Comparison of ENCODE assay signal across 14 cellular contexts in the genomic region with DNA sequence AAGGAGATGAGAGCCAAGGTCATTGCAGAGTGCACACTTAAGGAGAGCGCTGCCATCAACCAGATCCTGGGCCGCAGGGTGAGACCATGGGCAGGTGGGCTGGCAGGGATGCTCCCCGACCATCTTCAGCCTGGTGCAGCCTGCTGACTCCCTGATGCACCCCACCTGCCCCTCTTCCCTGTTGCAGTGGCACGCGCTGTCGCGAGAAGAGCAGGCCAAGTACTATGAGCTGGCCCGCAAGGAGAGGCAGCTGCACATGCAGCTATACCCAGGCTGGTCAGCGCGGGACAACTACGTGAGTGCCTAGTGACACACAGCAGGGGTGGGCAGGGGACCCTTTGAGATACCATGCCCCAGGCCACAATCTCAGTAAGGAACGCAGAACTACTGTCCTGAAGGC. TPM values are rescaled to one million over a fixed set of nuclear protein-coding genes. Genes with fewer than 3 reads are reported as not detected.
DNase-seq lines count a peak whose midpoint lies in the region; ATAC-seq and TF ChIP-seq lines count a peak whose summit lies in the region.
"Had no signal": no experiment of that assay in that cellular context is flagged by ENCODE, and none has a peak within 500 bp of the region (broad histone marks: within the 10 kb centered on the region; RNA-seq: fewer than 3 reads in every experiment).

No MANE protein-coding gene starts in this region.

- no peak for ATAC-seq in RWPE2 (ENCODE audit: low read depth)
- no peak for ATAC-seq in stimulated activated effector memory CD8-positive, alpha-beta T cell treated with anti-CD3 and anti-CD28 coated beads, Interleukin-12 subunit alpha, Interleukin-12 subunit beta, amount 100 ng/mL, for 72 hours
- no peak for ATAC-seq in HG02642 (IDR thresholded peaks at IDR 0.05; ENCODE audit: poor library complexity, unreplicated experiment)
- ATAC-seq: HCT116 had no signal

- no peak overlapping the region for H3K4me3 ChIP-seq in RWPE2 (ENCODE audit: severe bottlenecking)
- H3K4me3 ChIP-seq: MG63 had no signal

- peaks cover 43% of the 10 kb centered on the region for H3K36me3 ChIP-seq in RWPE2 (ENCODE audit: low read depth)

- H3K9me3 ChIP-seq in RWPE2 (ENCODE audit: severe bottlenecking): no peaks in the 10 kb centered on the region
- H3K9me3 ChIP-seq: MG63 had no signal

- H3K9me3 Mint-ChIP-seq in immature natural killer cell: no peaks in the 10 kb centered on the region
- no peaks in the 10 kb centered on the region for H3K9me3 Mint-ChIP-seq in stimulated activated effector memory CD8-positive, alpha-beta T cell treated with anti-CD3 and anti-CD28 coated beads, Interleukin-12 subunit alpha, Interleukin-12 subunit beta, amount 100 ng/mL, for 72 hours

- H3K27me3 Mint-ChIP-seq in immature natural killer cell (ENCODE audit: low read depth in 3 of 3): peaks cover 14 to 27% (median 22%) of the 10 kb centered on the region in 3 donors

- H3K4me1 ChIP-seq in RWPE2 (ENCODE audit: insufficient read depth, poor library complexity, severe bottlenecking): peaks cover 14% of the 10 kb centered on the region

- no peak overlapping the region for H3K27ac ChIP-seq in RWPE2 (ENCODE audit: poor library complexity, severe bottlenecking)
- H3K27ac ChIP-seq: epithelial cell of prostate had no signal

- H3K36me3 Mint-ChIP-seq in immature natural killer cell: peaks cover 0 to 14% (median 4%) of the 10 kb centered on the region in 3 donors
- peaks cover 63% of the 10 kb centered on the region for H3K36me3 Mint-ChIP-seq in stimulated activated effector memory CD8-positive, alpha-beta T cell treated with anti-CD3 and anti-CD28 coated beads, Interleukin-12 subunit alpha, Interleukin-12 subunit beta, amount 100 ng/mL, for 72 hours

- peaks cover 43 to 60% of the 10 kb centered on the region in 2 donors for H3K4me1 Mint-ChIP-seq in immature natural killer cell
- H3K4me1 Mint-ChIP-seq in stimulated activated effector memory CD8-positive, alpha-beta T cell treated with anti-CD3 and anti-CD28 coated beads, Interleukin-12 subunit alpha, Interleukin-12 subunit beta, amount 100 ng/mL, for 72 hours: peaks cover 58% of the 10 kb centered on the region

- no peak overlapping the region for H3K4me3 Mint-ChIP-seq in immature natural killer cell
- H3K4me3 Mint-ChIP-seq in stimulated activated effector memory CD8-positive, alpha-beta T cell treated with anti-CD3 and anti-CD28 coated beads, Interleukin-12 subunit alpha, Interleukin-12 subunit beta, amount 100 ng/mL, for 72 hours: no peak overlapping the region

- DNase-seq in activated naive CD4-positive, alpha-beta T cell treated with Interleukin-2 at 50 U/mL for 16 hours: peak; percentile 1
- DNase-seq in activated naive CD4-positive, alpha-beta T cell treated with anti-CD3 and anti-CD28 coated beads, Interleukin-2, amount 50 U/mL, for 16 hours: no peak
- peak; percentile 70 for DNase-seq in RWPE2 (ENCODE audit: low spot score)
- no peak for DNase-seq in immature natural killer cell
- DNase-seq in stimulated activated effector memory CD8-positive, alpha-beta T cell treated with anti-CD3 and anti-CD28 coated beads, Interleukin-12 subunit alpha, Interleukin-12 subunit beta, amount 100 ng/mL, for 72 hours (ENCODE audit: low spot score in 2 of 2): no peak
- DNase-seq in OCI-M2 (lab: John Stamatoyannopoulos, UW; ENCODE audit: unreplicated experiment): no peak
- no peak for DNase-seq in NCI-H2107 (lab: John Stamatoyannopoulos, UW)
- DNase-seq: amygdala; MG63; NCI-H1930; stimulated activated CD4-positive, alpha-beta T cell treated with anti-CD3 and anti-CD28 coated beads, Interleukin-4, amount 100 ng/mL, for 4 hours had no signal

- TF ChIP-seq CTCF in RWPE2 (IDR thresholded peaks at IDR 0.05; ENCODE audit: poor library complexity, severe bottlenecking): no peak

- H3K27ac Mint-ChIP-seq in immature natural killer cell: peak overlapping the region in 4 of 6 donors; percentile 51 to 67 (median 58)
- peak overlapping the region; percentile 32 for H3K27ac Mint-ChIP-seq in stimulated activated effector memory CD8-positive, alpha-beta T cell treated with anti-CD3 and anti-CD28 coated beads, Interleukin-12 subunit alpha, Interleukin-12 subunit beta, amount 100 ng/mL, for 72 hours

- no peaks in the 10 kb centered on the region for H3K27me3 ChIP-seq in RWPE2 (ENCODE audit: insufficient read depth, poor library complexity, severe bottlenecking)
- H3K27me3 ChIP-seq: MG63 had no signal

RNA-seq across cellular contexts. Expression of a gene that starts 28.3 kb away (rescaled TPM):
- polyA plus RNA-seq in immature natural killer cell: 10 to 100 TPM; 14.9 to 50.9 (median 38.2) TPM

RNA-seq across cellular contexts. Expression of a gene that starts 33.9 kb away (rescaled TPM):
- 1,000 to 10,000 TPM in 2 of 3 donors, 100 to 1,000 TPM in 1; 955 to 1,349 (median 1,131) TPM for polyA plus RNA-seq in immature natural killer cell

Comparison
In these comparisons a context has a peak if more than half of its experiments do, and no peak if none do; other contexts are left out.
1. DNase-seq: peak in activated naive CD4-positive, alpha-beta T cell treated with Interleukin-2 at 50 U/mL for 16 hours (single experiment) and RWPE2 (single experiment); none in activated naive CD4-positive, alpha-beta T cell treated with anti-CD3 and anti-CD28 coated beads, Interleukin-2, amount 50 U/mL, for 16 hours (single experiment), immature natural killer cell (0 of 3), stimulated activated effector memory CD8-positive, alpha-beta T cell treated with anti-CD3 and anti-CD28 coated beads, Interleukin-12 subunit alpha, Interleukin-12 subunit beta, amount 100 ng/mL, for 72 hours (0 of 2), OCI-M2 (single experiment) and NCI-H2107 (single experiment).